In the genomic region with DNA sequence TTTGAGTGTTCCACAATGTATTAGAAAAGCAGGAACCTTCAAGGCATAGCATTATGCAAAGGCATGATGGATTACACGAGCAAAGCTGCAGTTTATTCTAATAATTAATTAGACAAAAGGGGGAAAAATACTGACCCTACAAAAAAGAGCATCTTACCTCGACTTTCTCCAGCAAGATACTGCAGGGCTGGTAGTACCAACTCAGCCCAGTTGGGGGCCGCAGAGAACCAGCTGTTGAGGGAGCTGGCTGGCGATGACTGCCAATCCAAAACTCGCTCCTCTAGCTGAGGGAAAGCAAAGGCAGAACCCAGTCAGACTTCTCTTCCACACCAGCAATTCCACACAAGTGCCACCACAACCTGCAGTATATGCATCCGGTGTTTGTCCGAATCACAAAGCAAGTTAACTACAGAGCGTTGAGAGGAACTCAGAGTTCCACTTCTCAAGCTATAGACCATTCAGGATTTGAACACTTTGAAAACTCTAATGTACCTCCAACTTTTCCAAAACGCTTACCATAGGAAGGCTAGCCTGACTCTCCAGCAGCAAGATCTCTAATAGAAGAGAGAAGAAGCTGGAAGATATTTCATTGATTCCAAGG, we compare ENCODE assay signal across 7 cellular contexts. TPM values are rescaled to one million over a fixed set of nuclear protein-coding genes. Genes with fewer than 3 reads are reported as not detected.
DNase-seq lines count a peak whose midpoint lies in the region; ATAC-seq and TF ChIP-seq lines count a peak whose summit lies in the region.

No MANE protein-coding gene starts in this region.

- no peaks in the 10 kb centered on the region for H3K9me2 ChIP-seq in OCI-LY1 (ENCODE audit: low read depth, low read length)

- TF ChIP-seq POLR2A in thyroid gland (IDR thresholded peaks at IDR 0.05): no peak

- H3K27me3 ChIP-seq in OCI-LY1 (ENCODE audit: insufficient read depth, low read length): no peaks in the 10 kb centered on the region
- no peaks in the 10 kb centered on the region for H3K27me3 ChIP-seq in kidney epithelial cell (ENCODE audit: control insufficient read depth, insufficient read depth, low read length)
- no peaks in the 10 kb centered on the region for H3K27me3 ChIP-seq in thyroid gland

- no peaks in the 10 kb centered on the region for H3K79me2 ChIP-seq in OCI-LY1 (ENCODE audit: insufficient read depth, low read length)

- no peak for ATAC-seq in HG03045 (IDR thresholded peaks at IDR 0.05; ENCODE audit: unreplicated experiment)

- H3K36me3 Mint-ChIP-seq in activated naive CD4-positive, alpha-beta T cell treated with anti-CD3 and anti-CD28 coated beads, Interleukin-2, amount 10 ng/mL, durations not matched to agents 7 days and 5 days: peaks cover 84% of the 10 kb centered on the region

- no peaks in the 10 kb centered on the region for H3F3A ChIP-seq in OCI-LY1 (ENCODE audit: insufficient read depth, low read length)

- intact Hi-C loops in thyroid gland (cut with DNase I): no loop called here

- H3K27ac ChIP-seq in OCI-LY1 (ENCODE audit: low read depth, low read length, poor library complexity, severe bottlenecking): no peak overlapping the region
- H3K27ac ChIP-seq in thyroid gland: no peak overlapping the region

- H3K36me3 ChIP-seq in OCI-LY1 (ENCODE audit: insufficient read depth, low read length) (peaks cover 91% of the 10 kb centered on the region), kidney epithelial cell (ENCODE audit: control insufficient read depth, insufficient read depth, low read length) (peaks cover 9% of the 10 kb centered on the region), thyroid gland (peaks cover 83 to 87% of the 10 kb centered on the region in 2 donors)

- no peak overlapping the region for H3K27ac Mint-ChIP-seq in activated naive CD4-positive, alpha-beta T cell treated with anti-CD3 and anti-CD28 coated beads, Interleukin-2, amount 10 ng/mL, durations not matched to agents 7 days and 5 days

- H3K9ac ChIP-seq in OCI-LY1 (ENCODE audit: low read length): no peak overlapping the region

- H3K4me3 Mint-ChIP-seq in activated naive CD4-positive, alpha-beta T cell treated with anti-CD3 and anti-CD28 coated beads, Interleukin-2, amount 10 ng/mL, durations not matched to agents 7 days and 5 days: no peak overlapping the region

- H3K9me3 Mint-ChIP-seq in activated naive CD4-positive, alpha-beta T cell treated with anti-CD3 and anti-CD28 coated beads, Interleukin-2, amount 10 ng/mL, durations not matched to agents 7 days and 5 days: no peaks in the 10 kb centered on the region

- DNase-seq in GM03348 (ENCODE audit: low spot score): peak; percentile 60
- peak; percentile 14 for DNase-seq in H4 (ENCODE audit: low spot score)
- DNase-seq in activated naive CD4-positive, alpha-beta T cell treated with anti-CD3 and anti-CD28 coated beads, Interleukin-2, amount 10 ng/mL, durations not matched to agents 7 days and 5 days: peak; percentile 68
- DNase-seq in kidney epithelial cell (ENCODE audit: low read depth): no peak
- DNase-seq in thyroid gland: peak; percentile 55 to 65

- H3K4me3 ChIP-seq in OCI-LY1 (ENCODE audit: low read depth, low read length, poor library complexity, severe bottlenecking) (no peak overlapping the region), kidney epithelial cell (ENCODE audit: low read depth, low read length) (no peak overlapping the region), thyroid gland (replicated peaks in 1 of 3) (no peak overlapping the region)

- H4K20me1 ChIP-seq in OCI-LY1 (ENCODE audit: insufficient read depth, low read length): no peaks in the 10 kb centered on the region

- CTCF ChIA-PET in activated naive CD4-positive, alpha-beta T cell treated with anti-CD3 and anti-CD28 coated beads, Interleukin-2, amount 10 ng/mL, durations not matched to agents 7 days and 5 days (lab: Charles Lee): interaction anchor here (0.7 to 1.8 kb wide), 11 partner anchors 9 to 254 kb away, joined by 3 to 27 read pairs (median 3); no protein-coding TSS in a partner anchor

- WGBS in thyroid gland, 2 donors: 70 to 76% methylated on average over 9 of the region's 9 CpGs

- no peaks in the 10 kb centered on the region for H3K4me1 Mint-ChIP-seq in activated naive CD4-positive, alpha-beta T cell treated with anti-CD3 and anti-CD28 coated beads, Interleukin-2, amount 10 ng/mL, durations not matched to agents 7 days and 5 days

- H3K27me3 Mint-ChIP-seq in activated naive CD4-positive, alpha-beta T cell treated with anti-CD3 and anti-CD28 coated beads, Interleukin-2, amount 10 ng/mL, durations not matched to agents 7 days and 5 days: no peaks in the 10 kb centered on the region

- no peak overlapping the region for H3K4me2 ChIP-seq in OCI-LY1 (ENCODE audit: low read length)

- H2AFZ ChIP-seq in OCI-LY1 (ENCODE audit: low read length): no peak overlapping the region

- H3K9me3 ChIP-seq in OCI-LY1 (ENCODE audit: low read length): no peaks in the 10 kb centered on the region
- no peaks in the 10 kb centered on the region for H3K9me3 ChIP-seq in thyroid gland

- TF ChIP-seq CTCF in OCI-LY1 (IDR thresholded peaks at IDR 0.05; ENCODE audit: low read length) (peak; percentile 60), kidney epithelial cell (IDR thresholded peaks at IDR 0.05; ENCODE audit: insufficient read depth, low read length, poor library complexity, severe bottlenecking) (peak; percentile 65), thyroid gland (IDR thresholded peaks at IDR 0.05) (peak in 4 of 6 experiments; percentile 49 to 59 (median 52))

- H3K4me1 ChIP-seq in OCI-LY1 (ENCODE audit: insufficient read depth, low read length, severe bottlenecking): no peaks in the 10 kb centered on the region
- H3K4me1 ChIP-seq in thyroid gland: peaks cover 15 to 20% of the 10 kb centered on the region in 2 donors

RNA-seq across cellular contexts. Expression of gene NFRKB, which starts 13.7 kb away (rescaled TPM):
- 15.1 and 30.7 TPM in 2 replicates for total RNA-seq in H4 (2014; rRNA removed; shearing (Covaris generic))
- 30.1 and 31.7 TPM in 2 replicates for total RNA-seq in kidney epithelial cell
- 10 to 100 TPM; 48.0 to 91.6 (median 64.3) TPM for total RNA-seq in thyroid gland
